Comparison of ENCODE assay signal across 9 cellular contexts in the genomic region with DNA sequence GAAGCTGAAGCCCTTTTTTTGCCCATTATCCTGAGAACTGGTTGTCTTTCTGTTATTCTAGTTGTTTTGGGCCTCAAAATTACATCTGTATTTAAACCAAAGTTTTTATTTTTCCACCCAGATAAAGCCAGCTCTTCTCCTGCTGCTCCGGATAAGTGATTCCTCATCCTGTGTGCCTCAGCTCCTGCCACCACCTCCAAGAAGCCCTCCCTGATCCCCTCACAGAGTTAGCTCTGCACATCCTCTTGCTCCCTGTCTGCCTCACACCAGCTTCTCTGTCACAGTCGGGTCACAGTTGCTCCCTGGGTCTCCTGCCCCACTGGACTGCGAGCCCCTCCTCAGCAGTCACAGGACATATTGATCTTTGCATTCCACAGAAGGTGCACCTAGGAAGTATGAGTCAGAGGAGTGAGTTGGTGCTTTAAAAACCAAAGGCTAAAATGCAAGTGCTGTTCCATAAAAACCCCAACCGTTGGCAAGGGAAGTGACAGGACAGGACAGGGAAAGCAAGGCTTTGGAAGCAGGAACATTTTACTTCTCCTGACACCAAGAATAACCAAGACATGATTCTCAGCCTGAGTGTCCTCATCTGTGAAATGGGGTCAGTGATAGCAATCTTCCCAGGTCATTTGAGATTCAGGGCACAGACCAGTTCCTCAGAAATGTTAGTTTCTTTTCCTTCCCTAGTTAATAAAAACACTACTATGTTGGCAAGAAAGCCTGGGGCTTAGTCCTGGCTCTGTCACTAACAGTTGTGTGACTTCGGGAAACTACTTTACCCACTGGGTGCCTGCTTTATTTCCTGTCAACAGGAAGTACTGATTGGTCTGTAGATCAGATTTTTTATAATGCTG. TPM values are rescaled to one million over a fixed set of nuclear protein-coding genes. Genes with fewer than 3 reads are reported as not detected.
DNase-seq lines count a peak whose midpoint lies in the region; ATAC-seq, FAIRE-seq and TF ChIP-seq lines count a peak whose summit lies in the region.
"Had no signal": no experiment of that assay in that cellular context is flagged by ENCODE, and none has a peak within 500 bp of the region (broad histone marks: within the 10 kb centered on the region; RNA-seq: fewer than 3 reads in every experiment).

No MANE protein-coding gene starts in this region.

- peak in 1 of 2 experiments; percentile 23; a peak in 1 of 4 replicates for TF ChIP-seq EP300 in SK-N-SH (IDR thresholded peaks at IDR 0.05; ENCODE audit: borderline replicate concordance in 1 of 2, low read depth in 1 of 2, low read length in 1 of 2)

- H3K4me3 ChIP-seq in GM23248, result peak overlapping the region; percentile 49
- H3K4me3 ChIP-seq in SK-N-SH (ENCODE audit: low read depth in 2 of 2, low read length in 1 of 2), result peak overlapping the region in 1 of 2 experiments; percentile 33; a peak in 1 of 4 replicates
- no peak overlapping the region for H3K4me3 ChIP-seq in small intestine (ENCODE audit: low read depth in 1 of 2, low read length in 2 of 2)

- H3F3A ChIP-seq in GM23248 (ENCODE audit: insufficient read depth) (peaks cover 49% of the 10 kb centered on the region), SK-N-SH (replicated peaks; ENCODE audit: insufficient read depth) (peaks cover 28% of the 10 kb centered on the region)

- H3K4me1 ChIP-seq in GM23248 (ENCODE audit: insufficient read depth) (peaks cover 47% of the 10 kb centered on the region), SK-N-SH (ENCODE audit: control insufficient read depth in 1 of 2, insufficient read depth in 2 of 2, low read depth in 1 of 2, low read length in 1 of 2) (peaks cover 30 to 35% of the 10 kb centered on the region in 2 experiments), small intestine (ENCODE audit: control insufficient read depth in 2 of 2, insufficient read depth in 1 of 2, low read depth in 1 of 2, low read length in 1 of 2) (peaks cover 4 to 5% of the 10 kb centered on the region in 2 donors)

- no peaks in the 10 kb centered on the region for H3K9me3 ChIP-seq in GM23248 (ENCODE audit: low read depth)
- peaks cover 4% of the 10 kb centered on the region for H3K9me3 ChIP-seq in SK-N-SH
- no peaks in the 10 kb centered on the region for H3K9me3 ChIP-seq in small intestine (ENCODE audit: control insufficient read depth, low read depth)

- POLR2A ChIA-PET in SK-N-SH (lab: Yijun Ruan, JAX), result interaction anchor here (0.6 kb wide), 1 partner anchor 96 kb away, joined by 6 read pairs; no protein-coding TSS in a partner anchor

- peak overlapping the region; percentile 68 for H3K9ac ChIP-seq in GM23248
- peak overlapping the region; percentile 64 for H3K9ac ChIP-seq in SK-N-SH

- H3K36me3 ChIP-seq in GM23248 (ENCODE audit: low read depth) (no peaks in the 10 kb centered on the region), SK-N-SH (replicated peaks in 1 of 2; ENCODE audit: control insufficient read depth in 1 of 2, insufficient read depth in 2 of 2, low read length in 1 of 2) (no peaks in the 10 kb centered on the region), small intestine (ENCODE audit: control insufficient read depth in 2 of 2, insufficient read depth in 2 of 2, low read length in 2 of 2) (no peaks in the 10 kb centered on the region)

- TF ChIP-seq CTCF in SK-N-SH (IDR thresholded peaks at IDR 0.05), result no peak

- 8% methylated on average over 5 of the region's 5 CpGs for WGBS in GM23248 (ENCODE audit: low coverage in 1 of 2, low lambda C conversion rate in 2 of 2, missing lambda C conversion rate in 2 of 2), 2 experiments
- WGBS in SK-N-SH (ENCODE audit: low lambda C conversion rate), result 33% methylated on average over 5 of the region's 5 CpGs
- 39 to 65% (median 48%) methylated on average over 5 of the region's 5 CpGs for WGBS in small intestine, 3 donors

- no peak for TF ChIP-seq RAD21 in SK-N-SH (IDR thresholded peaks at IDR 0.05; ENCODE audit: low read length)

- ATAC-seq in HG02973 (IDR thresholded peaks at IDR 0.05; ENCODE audit: unreplicated experiment) (no peak), HG03135 (IDR thresholded peaks at IDR 0.05; ENCODE audit: unreplicated experiment) (no peak)

- H3K9me2 ChIP-seq in GM23248 (ENCODE audit: insufficient read depth), result no peaks in the 10 kb centered on the region
- H3K9me2 ChIP-seq in SK-N-SH, result no peaks in the 10 kb centered on the region

- FAIRE-seq in small intestine (lab: Jason Lieb, UNC), result no peak

- H2AFZ ChIP-seq in GM23248 (peak overlapping the region; percentile 36), SK-N-SH (ENCODE audit: low read depth) (peak overlapping the region; percentile 61)

- H4K20me1 ChIP-seq in GM23248 (ENCODE audit: insufficient read depth) (no peaks in the 10 kb centered on the region), SK-N-SH (ENCODE audit: insufficient read depth) (no peaks in the 10 kb centered on the region)

- H3K27me3 ChIP-seq in GM23248 (replicated peaks; ENCODE audit: insufficient read depth) (no peaks in the 10 kb centered on the region), SK-N-SH (ENCODE audit: insufficient read depth) (no peaks in the 10 kb centered on the region), small intestine (ENCODE audit: control insufficient read depth in 2 of 2, insufficient read depth in 2 of 2, low read length in 2 of 2) (no peaks in the 10 kb centered on the region)

- CTCF ChIA-PET in SK-N-SH (lab: Yijun Ruan, JAX), result interaction anchor here (0.6 to 3.7 kb wide), 6 partner anchors 29 to 203 kb away, joined by 4 to 14 read pairs (median 5); no protein-coding TSS in a partner anchor

- H3K4me2 ChIP-seq in GM23248 (ENCODE audit: unreplicated experiment) (peak overlapping the region; percentile 79), SK-N-SH (peak overlapping the region; percentile 61)

- in situ Hi-C loops in GM23248 (cut with MboI), result no loop called here

- DNase-seq in GM23248 (peak; percentile 54), SK-N-SH (no peak), epithelial cell of prostate (ENCODE audit: low read depth, low spot score) (no peak), small intestine (peak; percentile 87), amygdala (lab: John Stamatoyannopoulos, UW) (no peak)
- DNase-seq: activated naive CD4-positive, alpha-beta T cell treated with anti-CD3 and anti-CD28 coated beads, Interleukin-2, amount 50 U/mL, for 16 hours; NCI-H2227 treated with DMSO at 0.1 percent for 48 hours had no signal

- H3K27ac ChIP-seq in GM23248, result peak overlapping the region; percentile 92
- peak overlapping the region; percentile 79 to 95 for H3K27ac ChIP-seq in SK-N-SH (ENCODE audit: low read depth in 2 of 2, low read length in 1 of 2)
- H3K27ac ChIP-seq in epithelial cell of prostate, result peak overlapping the region; percentile 75
- H3K27ac ChIP-seq in small intestine (ENCODE audit: low read depth in 1 of 2, low read length in 1 of 2), result peak overlapping the region; percentile 43 to 66

- H3K79me2 ChIP-seq in GM23248 (ENCODE audit: insufficient read depth) (no peaks in the 10 kb centered on the region), SK-N-SH (ENCODE audit: insufficient read depth) (no peaks in the 10 kb centered on the region)

TF ChIP-seq in SK-N-SH, 30 proteins besides CTCF, POLR2A, EP300 and RAD21:
- TF ChIP-seq FOXM1 (IDR thresholded peaks at IDR 0.05; ENCODE audit: low read depth), result no peak
- TF ChIP-seq FOSL2 (IDR thresholded peaks at IDR 0.05; ENCODE audit: borderline replicate concordance, low read depth), result peak; percentile 49; the same call in 1 of the 2 replicates
TF ChIP-seq in SK-N-SH: peak in this region for 1.

RNA-seq across cellular contexts. Expression of a gene that starts 36.5 kb away (rescaled TPM):
- 5.2 and 13.3 TPM in 2 replicates for total RNA-seq in GM23248 (2014; rRNA removed; shearing (Covaris generic))
- polyA plus RNA-seq in GM23248 (2016; fragmentation: Nextera tagmentation; extraction: Ambion mirVana) (1.6 and 1.9 TPM in 2 replicates), SK-N-SH (2012; rRNA removed) (2.4 and 5.0 TPM in 2 replicates), small intestine (100 to 1,000 TPM in 2 of 3 donors, 10 to 100 TPM in 1; 18.3 to 175 (median 154) TPM)
- polyA plus RNA-seq in SK-N-SH (2012; cell fraction: cytosol; rRNA removed), result 2.5 and 5.2 TPM in 2 replicates
- polyA plus RNA-seq in SK-N-SH (2012; cell fraction: nucleus; rRNA removed), result 9.3 and 11.4 TPM in 2 replicates

Comparison
In these comparisons a context has a peak if more than half of its experiments do, and no peak if none do; other contexts are left out.
1. DNase-seq: peak in GM23248 (single experiment) and small intestine (single experiment); none in SK-N-SH (single experiment), epithelial cell of prostate (single experiment) and amygdala (0 of 56).
2. Peak in every context shown above with its lines, with median percentiles within 50 percentile points of each other: H3K27ac ChIP-seq.